32 cellular contexts compared by ENCODE assay signal in genomic region chr1:42732126-42732680, GRCh38. TPM values are rescaled to one million over a fixed set of nuclear protein-coding genes. Genes with fewer than 3 reads are reported as not detected.
A peak's percentile ranks its signal among the peaks of the same experiment; 100 is the strongest.
DNase-seq lines count a peak whose midpoint lies in the region; ATAC-seq, FAIRE-seq and TF ChIP-seq lines count a peak whose summit lies in the region.
"Had no signal": no experiment of that assay in that cellular context is flagged by ENCODE, and none has a peak within 500 bp of the region (broad histone marks: within the 10 kb centered on the region; RNA-seq: fewer than 3 reads in every experiment).

No MANE protein-coding gene starts in this region.

- FAIRE-seq in astrocyte (lab: Jason Lieb, UNC): no peak
- FAIRE-seq: A549, endothelial cell of umbilical vein, TTC549 had no signal

- no peaks in the 10 kb centered on the region for H4K20me1 ChIP-seq in mammary epithelial cell (ENCODE audit: insufficient read depth, low read length)
- no peaks in the 10 kb centered on the region for H4K20me1 ChIP-seq in astrocyte (ENCODE audit: insufficient read depth, low read length)

- no peaks in the 10 kb centered on the region for H3K27me3 Mint-ChIP-seq in astrocyte (ENCODE audit: low read depth, unreplicated experiment)
- H3K27me3 Mint-ChIP-seq in type B pancreatic cell: no peaks in the 10 kb centered on the region
- H3K27me3 Mint-ChIP-seq: activated CD4-positive, alpha-beta memory T cell treated with anti-CD3 and anti-CD28 coated beads, Interleukin-2, amount 10 ng/mL, durations not matched to agents 7 days and 5 days had no signal

- no peak overlapping the region for H4K8ac ChIP-seq in mesenchymal stem cell (ENCODE audit: low read length)

- no peaks in the 10 kb centered on the region for H3K79me1 ChIP-seq in mesenchymal stem cell (replicated peaks; ENCODE audit: low read length, poor library complexity, severe bottlenecking)

- H3K27me3 ChIP-seq in mammary epithelial cell (ENCODE audit: insufficient read depth, low read length): no peaks in the 10 kb centered on the region
- H3K27me3 ChIP-seq in breast epithelium: no peaks in the 10 kb centered on the region
- no peaks in the 10 kb centered on the region for H3K27me3 ChIP-seq in astrocyte (ENCODE audit: insufficient read depth, low read length)
- H3K27me3 ChIP-seq in mesenchymal stem cell (ENCODE audit: control insufficient read depth in 1 of 2, insufficient read depth in 1 of 2, low read length in 2 of 2): no peaks in the 10 kb centered on the region
- H3K27me3 ChIP-seq: neutrophil, vagina had no signal

- H3K27ac Mint-ChIP-seq in astrocyte (ENCODE audit: unreplicated experiment) (no peak overlapping the region), type B pancreatic cell (no peak overlapping the region)
- H3K27ac Mint-ChIP-seq: activated CD4-positive, alpha-beta memory T cell treated with anti-CD3 and anti-CD28 coated beads, Interleukin-2, amount 10 ng/mL, durations not matched to agents 7 days and 5 days; T-cell had no signal

- no peaks in the 10 kb centered on the region for H3K9me3 ChIP-seq in mammary epithelial cell (replicated peaks; ENCODE audit: insufficient read depth, low read length)
- H3K9me3 ChIP-seq in breast epithelium: no peaks in the 10 kb centered on the region
- H3K9me3 ChIP-seq in astrocyte (ENCODE audit: insufficient read depth, low read depth, low read length): no peaks in the 10 kb centered on the region
- H3K9me3 ChIP-seq in mesenchymal stem cell (ENCODE audit: control insufficient read depth, low read length): no peaks in the 10 kb centered on the region
- H3K9me3 ChIP-seq: A549, HAP-1, neutrophil, thoracic aorta, vagina had no signal

- H3K9ac ChIP-seq in mammary epithelial cell (ENCODE audit: insufficient read depth, low read length) (no peak overlapping the region), astrocyte (ENCODE audit: low read length) (no peak overlapping the region), mesenchymal stem cell (ENCODE audit: low read length) (peak overlapping the region; percentile 32)

- no peak overlapping the region for H4K91ac ChIP-seq in mesenchymal stem cell (ENCODE audit: low read length)

- H2BK15ac ChIP-seq in mesenchymal stem cell (ENCODE audit: low read depth, poor library complexity, severe bottlenecking): no peak overlapping the region

- CTCF ChIA-PET in mammary epithelial cell (lab: Charles Lee; ENCODE audit: low non-redundant PET): no interaction called here

- no TSS peak for BruUV-seq in mammary epithelial cell (replicated peaks; lab: Mats Ljungman, UMichigan)

- H2AFZ ChIP-seq in mammary epithelial cell (ENCODE audit: low read depth, low read length): peak overlapping the region; percentile 40
- no peak overlapping the region for H2AFZ ChIP-seq in astrocyte (ENCODE audit: low read depth, low read length)
- no peak overlapping the region for H2AFZ ChIP-seq in mesenchymal stem cell (ENCODE audit: low read depth, low read length)

- 64% methylated on average over 10 of the region's 10 CpGs for WGBS in mammary epithelial cell (ENCODE audit: low coverage, missing lambda C conversion rate)
- 84% methylated on average over 10 of the region's 10 CpGs for WGBS in mesenchymal stem cell

- no peak overlapping the region for H3K4me3 ChIP-seq in mammary epithelial cell (replicated peaks in 1 of 3; ENCODE audit: insufficient read depth in 1 of 3, low read depth in 2 of 3, low read length in 3 of 3)
- no peak overlapping the region for H3K4me3 ChIP-seq in breast epithelium
- no peak overlapping the region for H3K4me3 ChIP-seq in astrocyte (ENCODE audit: insufficient read depth, low read depth, low read length)
- peak overlapping the region in 1 of 2 experiments; percentile 38 for H3K4me3 ChIP-seq in mesenchymal stem cell (ENCODE audit: insufficient read depth in 1 of 2, low read depth in 1 of 2, low read length in 2 of 2)
- H3K4me3 ChIP-seq: A549, HAP-1, thoracic aorta, vagina had no signal

- H3K27ac ChIP-seq in mammary epithelial cell (ENCODE audit: insufficient read depth, low read depth, low read length) (no peak overlapping the region), breast epithelium (no peak overlapping the region), astrocyte (ENCODE audit: low read depth, low read length) (no peak overlapping the region), mesenchymal stem cell (ENCODE audit: low read length, poor library complexity, severe bottlenecking) (no peak overlapping the region)
- H3K27ac ChIP-seq: A549, neutrophil, thoracic aorta, vagina had no signal

- H3K4me1 ChIP-seq in mammary epithelial cell (ENCODE audit: insufficient read depth, low read length) (peaks cover 28% of the 10 kb centered on the region), breast epithelium (no peaks in the 10 kb centered on the region), astrocyte (ENCODE audit: insufficient read depth, low read length) (no peaks in the 10 kb centered on the region), mesenchymal stem cell (ENCODE audit: control insufficient read depth, insufficient read depth, low read depth, low read length) (peaks cover 3% of the 10 kb centered on the region)
- H3K4me1 ChIP-seq: HAP-1 had no signal

- dilution Hi-C loops in mammary epithelial cell (cut with HindIII; ENCODE audit: low sequenced_read_pairs): no loop called here

- intact Hi-C loops in mammary epithelial cell (cut with micrococcal nuclease): loop anchor here (5.0 kb wide), 1 partner anchor 390 kb away; no protein-coding TSS in a partner anchor
- intact Hi-C loops in breast epithelium (cut with DNase I; ENCODE audit: low total_unique reads): no loop called here

- DNase-seq in mammary epithelial cell (no peak), breast epithelium (ENCODE audit: low spot score in 2 of 2) (no peak), astrocyte (ENCODE audit: low read depth) (no peak), mesenchymal stem cell (no peak), type B pancreatic cell (ENCODE audit: extremely low spot score, unreplicated experiment) (peak; percentile 52), T-helper 9 cell (no peak)
- DNase-seq: activated CD4-positive, alpha-beta memory T cell treated with anti-CD3 and anti-CD28 coated beads, Interleukin-2, amount 10 ng/mL, durations not matched to agents 7 days and 5 days; activated naive CD4-positive, alpha-beta T cell; DMS53; glutamatergic neuron; kidney glomerular epithelial cell; NCI-H1092; NCI-H187; NCI-H2171 treated with DMSO at 0.1 percent for 48 hours; NCI-H524 treated with DMSO at 0.1 percent for 48 hours; SIG-M5; stimulated activated naive CD8-positive, alpha-beta T cell treated with anti-CD3 and anti-CD28 coated beads, Interleukin-15, Interleukin-2, amounts not matched to agents 100 U/mL and 50 U/mL, for 24 hours; T-cell had no signal

- H3K36me3 ChIP-seq in mammary epithelial cell (ENCODE audit: insufficient read depth, low read length) (no peaks in the 10 kb centered on the region), breast epithelium (no peaks in the 10 kb centered on the region), astrocyte (ENCODE audit: insufficient read depth, low read length) (no peaks in the 10 kb centered on the region), mesenchymal stem cell (ENCODE audit: control insufficient read depth in 1 of 2, insufficient read depth in 2 of 2, low read depth in 1 of 2, low read length in 2 of 2) (no peaks in the 10 kb centered on the region)
- H3K36me3 ChIP-seq: HAP-1, neutrophil, thoracic aorta, vagina had no signal

- H2BK5ac ChIP-seq in mesenchymal stem cell (ENCODE audit: low read depth, low read length, poor library complexity, severe bottlenecking): no peak overlapping the region

- in situ Hi-C loops in mammary epithelial cell (cut with MboI; ENCODE audit: low sequenced_read_pairs in 2 of 2): loop anchor here in 1 of 2 donors (25.0 kb wide), 1 partner anchor 145 kb away; no protein-coding TSS in a partner anchor

- H3K4me2 ChIP-seq in mammary epithelial cell (ENCODE audit: insufficient read depth, low read depth, low read length): no peak overlapping the region
- no peak overlapping the region for H3K4me2 ChIP-seq in astrocyte (ENCODE audit: low read length)
- H3K4me2 ChIP-seq in mesenchymal stem cell (ENCODE audit: low read length, poor library complexity, severe bottlenecking): no peak overlapping the region
- H3K4me2 ChIP-seq: A549 had no signal

- no peak overlapping the region for H2BK120ac ChIP-seq in mesenchymal stem cell (ENCODE audit: low read depth, low read length)

- no peak overlapping the region for H3K14ac ChIP-seq in mesenchymal stem cell (ENCODE audit: low read length in 2 of 2)

- TF ChIP-seq POLR2A in breast epithelium (IDR thresholded peaks at IDR 0.05): no peak

- H3K4me3 Mint-ChIP-seq in astrocyte (ENCODE audit: unreplicated experiment): peak overlapping the region; percentile 15
- no peak overlapping the region for H3K4me3 Mint-ChIP-seq in type B pancreatic cell
- H3K4me3 Mint-ChIP-seq: activated CD4-positive, alpha-beta memory T cell treated with anti-CD3 and anti-CD28 coated beads, Interleukin-2, amount 10 ng/mL, durations not matched to agents 7 days and 5 days; T-cell had no signal

- no peak overlapping the region for H3K4ac ChIP-seq in mesenchymal stem cell (ENCODE audit: low read depth in 1 of 2, low read length in 2 of 2)

- H3K4me1 Mint-ChIP-seq in astrocyte (ENCODE audit: low read depth, unreplicated experiment) (no peaks in the 10 kb centered on the region), type B pancreatic cell (ENCODE audit: unreplicated experiment) (no peaks in the 10 kb centered on the region)

- H2BK12ac ChIP-seq in mesenchymal stem cell (ENCODE audit: low read length in 2 of 2): no peak overlapping the region

- TF ChIP-seq CTCF in mammary epithelial cell (conservative IDR thresholded peaks at IDR 0.05 in 1 of 2, IDR thresholded peaks at IDR 0.05 in 1 of 2; ENCODE audit: extremely low read depth in 1 of 2, insufficient read depth in 1 of 2, low read depth in 1 of 2, low read length in 2 of 2): no peak
- TF ChIP-seq CTCF in breast epithelium (IDR thresholded peaks at IDR 0.05): no peak
- TF ChIP-seq CTCF in astrocyte (IDR thresholded peaks at IDR 0.05; ENCODE audit: insufficient read depth, low read depth, low read length): no peak
- no peak for TF ChIP-seq CTCF in type B pancreatic cell (conservative IDR thresholded peaks at IDR 0.05)

- H3K79me2 ChIP-seq in mammary epithelial cell (ENCODE audit: insufficient read depth, low read length): no peaks in the 10 kb centered on the region
- no peaks in the 10 kb centered on the region for H3K79me2 ChIP-seq in astrocyte (ENCODE audit: insufficient read depth, low read length)

- H3K18ac ChIP-seq in mesenchymal stem cell (ENCODE audit: low read depth in 1 of 2, low read length in 2 of 2): no peak overlapping the region

- H3K23ac ChIP-seq in mesenchymal stem cell (ENCODE audit: low read length in 2 of 2): peak overlapping the region in 1 of 2 experiments; percentile 31

- H3K36me3 Mint-ChIP-seq in astrocyte (ENCODE audit: low read depth, unreplicated experiment) (no peaks in the 10 kb centered on the region), type B pancreatic cell (no peaks in the 10 kb centered on the region)
- H3K36me3 Mint-ChIP-seq: T-cell had no signal

- H3K9me3 Mint-ChIP-seq in astrocyte (ENCODE audit: unreplicated experiment) (peaks cover 2% of the 10 kb centered on the region), type B pancreatic cell (no peaks in the 10 kb centered on the region)
- H3K9me3 Mint-ChIP-seq: activated CD4-positive, alpha-beta memory T cell treated with anti-CD3 and anti-CD28 coated beads, Interleukin-2, amount 10 ng/mL, durations not matched to agents 7 days and 5 days; T-cell had no signal

- H2AK5ac ChIP-seq in mesenchymal stem cell (ENCODE audit: low read length, severe bottlenecking): no peak overlapping the region

- ATAC-seq in GM19452 (IDR thresholded peaks at IDR 0.05; ENCODE audit: unreplicated experiment): no peak
- ATAC-seq in HG03095 (IDR thresholded peaks at IDR 0.05; ENCODE audit: unreplicated experiment): no peak
- ATAC-seq: A549; activated CD4-positive, CD25-positive, alpha-beta regulatory T cell treated with anti-CD3 and anti-CD28 coated beads, Interleukin-2, amount 50 U/mL, for 24 hours; stimulated activated naive CD8-positive, alpha-beta T cell treated with anti-CD3 and anti-CD28 coated beads, Interleukin-15, Interleukin-2, amounts not matched to agents 100 U/mL and 50 U/mL, for 24 hours; T-cell had no signal

RNA-seq across cellular contexts. Expression of gene CLDN19, which starts 7.8 kb away (rescaled TPM):
- total RNA-seq in mammary epithelial cell: 1 to 10 TPM in 1 of 2 donors, not detected in 1; 2.5 TPM
- 0.10 TPM for polyA plus RNA-seq in mammary epithelial cell
- not detected for polyA minus RNA-seq in mammary epithelial cell
- 1 to 10 TPM in 2 of 3 donors, not detected in 1; 2.9 to 3.1 TPM for total RNA-seq in breast epithelium
- 0.11 TPM in 1 of 2 replicates, not detected in the other for total RNA-seq in astrocyte
- 0.03 TPM for polyA plus RNA-seq in mesenchymal stem cell (2013, experiment 1 of 2)
- not detected for polyA plus RNA-seq in mesenchymal stem cell (2013, experiment 2 of 2)
- total RNA-seq in type B pancreatic cell (ENCODE audit: low replicate concordance): 0.33 and 2.3 TPM in 2 replicates
- total RNA-seq: activated CD4-positive, alpha-beta memory T cell treated with anti-CD3 and anti-CD28 coated beads, Interleukin-2, amount 10 ng/mL, durations not matched to agents 7 days and 5 days; chondrocyte; endothelial cell of umbilical vein; lung microvascular endothelial cell; pulmonary artery endothelial cell; vagina had no signal
- polyA plus RNA-seq: endothelial cell of umbilical vein had no signal

RNA-seq across cellular contexts. Expression of gene P3H1, which starts 34.6 kb away (rescaled TPM):
- total RNA-seq in mammary epithelial cell: 10 to 100 TPM; 40.1 to 44.0 TPM
- polyA plus RNA-seq in mammary epithelial cell: 42.5 TPM
- 30.0 TPM for polyA minus RNA-seq in mammary epithelial cell
- 10 to 100 TPM; 23.1 to 34.9 (median 34.4) TPM for total RNA-seq in breast epithelium
- 277 and 351 TPM in 2 replicates for total RNA-seq in astrocyte
- polyA plus RNA-seq in mesenchymal stem cell (2013, experiment 1 of 2): 213 TPM
- 209 TPM for polyA plus RNA-seq in mesenchymal stem cell (2013, experiment 2 of 2)
- 30.7 and 77.2 TPM in 2 replicates for total RNA-seq in type B pancreatic cell (ENCODE audit: low replicate concordance)

RNA-seq across cellular contexts. Expression of gene C1orf50, which starts 34.8 kb away (rescaled TPM):
- total RNA-seq in mammary epithelial cell (10 to 100 TPM in 1 of 2 donors, 1 to 10 TPM in 1; 4.0 to 11.0 TPM), breast epithelium (10 to 100 TPM in 1 of 3 donors, 1 to 10 TPM in 2; 5.2 to 10.8 (median 6.7) TPM), astrocyte (9.5 and 12.6 TPM in 2 replicates), type B pancreatic cell (ENCODE audit: low replicate concordance) (5.9 and 9.1 TPM in 2 replicates)
- 5.8 TPM for polyA plus RNA-seq in mammary epithelial cell
- not detected for polyA minus RNA-seq in mammary epithelial cell
- 2.2 TPM for polyA plus RNA-seq in mesenchymal stem cell (2013, experiment 1 of 2)
- polyA plus RNA-seq in mesenchymal stem cell (2013, experiment 2 of 2): 2.5 TPM

RNA-seq across cellular contexts. Expression of gene YBX1, which starts 50.0 kb away (rescaled TPM):
- total RNA-seq in mammary epithelial cell (100 to 1,000 TPM; 442 to 862 TPM), breast epithelium (100 to 1,000 TPM; 332 to 694 (median 485) TPM), astrocyte (744 and 872 TPM in 2 replicates), type B pancreatic cell (ENCODE audit: low replicate concordance) (508 and 709 TPM in 2 replicates)
- 1,097 TPM for polyA plus RNA-seq in mammary epithelial cell
- polyA minus RNA-seq in mammary epithelial cell: 959 TPM
- 1,020 TPM for polyA plus RNA-seq in mesenchymal stem cell (2013, experiment 1 of 2)
- 1,034 TPM for polyA plus RNA-seq in mesenchymal stem cell (2013, experiment 2 of 2)

RNA-seq across cellular contexts. Expression of gene TMEM269, which starts 52.6 kb away (rescaled TPM):
- total RNA-seq in mammary epithelial cell (under 1 TPM in 1 of 2 donors, not detected in 1; 0.16 TPM), breast epithelium (under 1 TPM; under 0.01 to 0.59 (median 0.16) TPM), astrocyte (0.07 and 0.09 TPM in 2 replicates), type B pancreatic cell (ENCODE audit: low replicate concordance) (0.41 and 0.57 TPM in 2 replicates)
- polyA plus RNA-seq in mammary epithelial cell: 0.02 TPM
- polyA minus RNA-seq in mammary epithelial cell: not detected
- 0.04 TPM for polyA plus RNA-seq in mesenchymal stem cell (2013, experiment 1 of 2)
- 0.07 TPM for polyA plus RNA-seq in mesenchymal stem cell (2013, experiment 2 of 2)
- total RNA-seq: activated CD4-positive, alpha-beta memory T cell treated with anti-CD3 and anti-CD28 coated beads, Interleukin-2, amount 10 ng/mL, durations not matched to agents 7 days and 5 days; endothelial cell of umbilical vein; G401; lung microvascular endothelial cell; pulmonary artery endothelial cell; vagina had no signal
